In genomic region chr5:170757182-170757601, GRCh38 we compare ENCODE assay signal across 8 cellular contexts. TPM values are rescaled to one million over a fixed set of nuclear protein-coding genes. Genes with fewer than 3 reads are reported as not detected.
DNase-seq lines count a peak whose midpoint lies in the region; ATAC-seq and TF ChIP-seq lines count a peak whose summit lies in the region.

No MANE protein-coding gene starts in this region.

- CTCF ChIA-PET in AG04449 (lab: Yijun Ruan, JAX) = no interaction called here

- no peaks in the 10 kb centered on the region for H3K36me3 ChIP-seq in right atrium auricular region

- peak overlapping the region; percentile 73 to 94 for H3K27ac ChIP-seq in right atrium auricular region

- ATAC-seq in GM21619 (IDR thresholded peaks at IDR 0.05; ENCODE audit: unreplicated experiment) = peak; percentile 94

- no peak overlapping the region for H3K4me3 ChIP-seq in AG04449 (ENCODE audit: low read depth, low read length)
- H3K4me3 ChIP-seq in right atrium auricular region = no peak overlapping the region

- H3K4me1 ChIP-seq in right atrium auricular region = peaks cover 0 to 37% of the 10 kb centered on the region in 2 donors

- DNase-seq in AG04449 (ENCODE audit: low read depth, low spot score) = peak; percentile 24
- peak; percentile 33 for DNase-seq in NCI-H2196 treated with DMSO at 0.1 percent for 48 hours (lab: John Stamatoyannopoulos, UW; ENCODE audit: unreplicated experiment)
- DNase-seq in right atrium auricular region (ENCODE audit: low spot score) = no peak
- DNase-seq in midbrain (lab: John Stamatoyannopoulos, UW) = no peak
- DNase-seq in SK-N-DZ (ENCODE audit: low spot score) = no peak
- no peak for DNase-seq in activated CD4-positive, alpha-beta T cell treated with anti-CD3 and anti-CD28 coated beads for 48 hours
- no peak for DNase-seq in NCI-H128 (lab: John Stamatoyannopoulos, UW; ENCODE audit: unreplicated experiment)

- POLR2A ChIA-PET in AG04449 (lab: Yijun Ruan, JAX) = no interaction called here

- no peaks in the 10 kb centered on the region for H3K9me3 ChIP-seq in right atrium auricular region

- TF ChIP-seq CTCF in AG04449 (IDR thresholded peaks at IDR 0.05; ENCODE audit: insufficient read depth, low read length, missing control alignments) (no peak), right atrium auricular region (IDR thresholded peaks at IDR 0.05) (no peak)

- no peaks in the 10 kb centered on the region for H3K27me3 ChIP-seq in right atrium auricular region

RNA-seq across cellular contexts. Expression of gene GABRP, which starts 26.3 kb away (rescaled TPM):
- total RNA-seq in right atrium auricular region = under 1 TPM in 1 of 2 donors, not detected in 1; 0.16 TPM
- 0.81 TPM in 1 of 2 replicates, not detected in the other for polyA plus RNA-seq in SK-N-DZ (2014; cell fraction: cytosol; rRNA removed)
- polyA plus RNA-seq in SK-N-DZ (2014; cell fraction: nucleus; rRNA removed) = not detected in 2 replicates

Comparison
In these comparisons a context has a peak if more than half of its experiments do, and no peak if none do; other contexts are left out.
1. DNase-seq: peak in AG04449 (single experiment) and NCI-H2196 treated with DMSO at 0.1 percent for 48 hours (single experiment); none in right atrium auricular region (single experiment), midbrain (single experiment), SK-N-DZ (single experiment), activated CD4-positive, alpha-beta T cell treated with anti-CD3 and anti-CD28 coated beads for 48 hours (single experiment) and NCI-H128 (single experiment).